14 cellular contexts compared by ENCODE assay signal in the genomic region with DNA sequence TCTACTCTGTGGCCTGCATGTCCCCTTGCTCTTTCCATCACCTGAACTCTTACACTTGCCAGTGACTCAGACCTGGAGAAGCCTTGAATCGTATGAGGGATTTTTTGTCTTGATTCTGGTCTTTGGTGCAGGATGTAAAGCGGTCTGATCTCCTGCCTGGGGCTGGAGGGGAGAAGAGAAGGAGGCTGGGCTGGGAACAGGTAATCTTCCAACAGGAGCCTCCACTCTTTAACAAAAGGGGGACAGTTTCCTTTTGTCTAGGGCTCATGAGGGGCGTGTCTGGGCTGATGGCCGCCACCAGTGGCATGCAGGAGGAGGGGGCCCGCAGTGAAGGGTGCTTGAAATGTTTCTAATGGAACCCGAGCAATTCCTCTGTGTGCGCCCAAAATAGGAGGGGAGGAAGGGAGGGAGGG. TPM values are rescaled to one million over a fixed set of nuclear protein-coding genes. Genes with fewer than 3 reads are reported as not detected.
DNase-seq lines count a peak whose midpoint lies in the region; ATAC-seq and TF ChIP-seq lines count a peak whose summit lies in the region.
"Had no signal": no experiment of that assay in that cellular context is flagged by ENCODE, and none has a peak within 500 bp of the region (broad histone marks: within the 10 kb centered on the region; RNA-seq: fewer than 3 reads in every experiment).

No MANE protein-coding gene starts in this region.

- H2BK20ac ChIP-seq in IMR-90 (ENCODE audit: low read depth, low read length), result no peak overlapping the region

- H3K4ac ChIP-seq in IMR-90 (ENCODE audit: low read depth, low read length), result no peak overlapping the region

- no peak overlapping the region for H4K8ac ChIP-seq in IMR-90 (ENCODE audit: low read depth in 2 of 2, low read length in 2 of 2)

- dilution Hi-C loops in IMR-90 (cut with HindIII; ENCODE audit: low sequenced_read_pairs, unreplicated experiment), result no loop called here

- H3K4me2 ChIP-seq in IMR-90 (ENCODE audit: low read depth, low read length), result peak overlapping the region; percentile 10; the same call in 1 of the 2 replicates

- H3K9me3 ChIP-seq in IMR-90 (ENCODE audit: control insufficient read depth, insufficient read depth, low read length) (no peaks in the 10 kb centered on the region), lower lobe of right lung (no peaks in the 10 kb centered on the region), thoracic aorta (no peaks in the 10 kb centered on the region)

- H3K36me3 ChIP-seq in IMR-90 (ENCODE audit: control insufficient read depth, insufficient read depth, low read length) (no peaks in the 10 kb centered on the region; the same call in 1 of the 2 replicates), lower lobe of right lung (no peaks in the 10 kb centered on the region), thoracic aorta (no peaks in the 10 kb centered on the region)

- peak overlapping the region; percentile 83; the same call in 1 of the 2 replicates for H2AK5ac ChIP-seq in IMR-90 (ENCODE audit: low read depth, low read length)

- peak overlapping the region; percentile 10 for H3K14ac ChIP-seq in IMR-90 (replicated peaks; ENCODE audit: low read depth, low read length)

- H3K27me3 ChIP-seq in IMR-90 (ENCODE audit: control insufficient read depth, insufficient read depth, low read length), result no peaks in the 10 kb centered on the region
- no peaks in the 10 kb centered on the region for H3K27me3 ChIP-seq in lower lobe of right lung (ENCODE audit: low read depth)
- H3K27me3 ChIP-seq in thoracic aorta (replicated peaks; ENCODE audit: insufficient read depth), result no peaks in the 10 kb centered on the region

- H3K79me1 ChIP-seq in IMR-90 (ENCODE audit: low read depth in 1 of 2, low read length in 2 of 2), result peaks cover 39 to 77% of the 10 kb centered on the region in 2 experiments

- CTCF ChIA-PET in IMR-90 (lab: Yijun Ruan, JAX), result no interaction called here

- H3K23ac ChIP-seq in IMR-90 (ENCODE audit: low read depth, low read length), result peak overlapping the region; percentile 54; the same call in 1 of the 2 replicates

- no peak overlapping the region for H2BK5ac ChIP-seq in IMR-90 (ENCODE audit: low read depth, low read length, poor library complexity, severe bottlenecking)

- in situ Hi-C loops in IMR-90 (cut with MboI; ENCODE audit: low sequenced_read_pairs), result no loop called here

- DNase-seq in IMR-90 (peak; percentile 34), caudate nucleus (lab: John Stamatoyannopoulos, UW) (no peak), lower lobe of right lung (no peak), thoracic aorta (ENCODE audit: low spot score) (no peak), COLO829 (ENCODE audit: low spot score) (no peak), OCI-M2 (lab: John Stamatoyannopoulos, UW; ENCODE audit: unreplicated experiment) (no peak), left lobe of liver (ENCODE audit: low spot score) (no peak)
- DNase-seq: activated CD8-positive, alpha-beta memory T cell treated with anti-CD3 and anti-CD28 coated beads for 24 hours; dermis blood vessel endothelial cell; MV-4-11 had no signal

- H3K4me3 ChIP-seq in IMR-90 (ENCODE audit: insufficient read depth, low read depth, low read length) (no peak overlapping the region), lower lobe of right lung (no peak overlapping the region), thoracic aorta (peak overlapping the region; percentile 69)
- H3K4me3 ChIP-seq: lung had no signal

- peaks cover 6% of the 10 kb centered on the region; the same call in 1 of the 2 replicates for H4K20me1 ChIP-seq in IMR-90 (ENCODE audit: insufficient read depth, low read length)

- no peak for ATAC-seq in IMR-90 (ENCODE audit: low read depth)
- ATAC-seq in lower lobe of right lung, result no peak
- no peak for ATAC-seq in thoracic aorta (ENCODE audit: insufficient number of reproducible peaks, low FRiP score, low read depth)
- no peak for ATAC-seq in GM18505 (IDR thresholded peaks at IDR 0.05; ENCODE audit: unreplicated experiment)
- ATAC-seq in left lobe of liver, result no peak
- ATAC-seq: activated naive CD4-positive, alpha-beta T cell treated with anti-CD3 and anti-CD28 coated beads, Interleukin-2, amount 50 U/mL, for 72 hours had no signal

- H3K4me1 ChIP-seq in IMR-90 (ENCODE audit: control insufficient read depth, insufficient read depth, low read length), result peaks cover 49% of the 10 kb centered on the region
- peaks cover 96% of the 10 kb centered on the region for H3K4me1 ChIP-seq in lower lobe of right lung
- H3K4me1 ChIP-seq in thoracic aorta (ENCODE audit: control insufficient read depth in 1 of 2, low read depth in 2 of 2), result peaks cover 58 to 81% of the 10 kb centered on the region in 2 donors

- no peak overlapping the region for H4K91ac ChIP-seq in IMR-90 (ENCODE audit: insufficient read depth, low read depth, low read length)

- no peak for TF ChIP-seq CTCF in IMR-90 (conservative IDR thresholded peaks at IDR 0.05; ENCODE audit: low read depth, low read length)
- no peak for TF ChIP-seq CTCF in lower lobe of right lung (IDR thresholded peaks at IDR 0.05)
- no peak for TF ChIP-seq CTCF in thoracic aorta (IDR thresholded peaks at IDR 0.05)

- WGBS in IMR-90 (ENCODE audit: extremely low coverage in 2 of 2, insufficient read length in 1 of 2), 2 experiments, result no CpG with 5 or more reads among the region's 7 CpGs

- H3K27ac ChIP-seq in IMR-90 (ENCODE audit: insufficient read depth, low read length) (peak overlapping the region; percentile 0; the same call in 1 of the 2 replicates), caudate nucleus (ENCODE audit: low read depth, low read length) (peak overlapping the region; percentile 86), lower lobe of right lung (peak overlapping the region; percentile 87), thoracic aorta (peak overlapping the region; percentile 98 to 99)

- no peak overlapping the region for H2BK15ac ChIP-seq in IMR-90 (ENCODE audit: low read depth, low read length)

- peaks cover 17% of the 10 kb centered on the region; the same call in 1 of the 2 replicates for H3K9me1 ChIP-seq in IMR-90 (ENCODE audit: insufficient read depth, low read length)

- no peak overlapping the region for H4K5ac ChIP-seq in IMR-90 (ENCODE audit: low read depth, low read length)

- H3K18ac ChIP-seq in IMR-90 (ENCODE audit: low read depth, low read length), result no peak overlapping the region

- no peak for TF ChIP-seq RAD21 in IMR-90 (IDR thresholded peaks at IDR 0.05; ENCODE audit: low read length)

- BruUV-seq in IMR-90 (replicated peaks; lab: Mats Ljungman, UMichigan), result no TSS peak

- no peak overlapping the region for H3K9ac ChIP-seq in IMR-90 (ENCODE audit: low read depth, low read length)

- H2AK9ac ChIP-seq in IMR-90 (replicated peaks; ENCODE audit: low read depth, low read length, poor library complexity), result peak overlapping the region; percentile 60

- no peak overlapping the region for H3K56ac ChIP-seq in IMR-90 (ENCODE audit: extremely low read depth, insufficient read depth, low read length)

- H2AFZ ChIP-seq in IMR-90 (replicated peaks; ENCODE audit: low read length, poor library complexity), result no peak overlapping the region

- TF ChIP-seq POLR2A in IMR-90 (IDR thresholded peaks at IDR 0.05; ENCODE audit: low read depth, low read length), result no peak
- no peak for TF ChIP-seq POLR2A in GM18505 (IDR thresholded peaks at IDR 0.05; ENCODE audit: borderline replicate concordance, extremely low read depth, insufficient read depth, insufficient read length)

- POLR2A ChIA-PET in IMR-90 (lab: Charles Lee; ENCODE audit: unreplicated experiment), result no interaction called here

- intact Hi-C loops in IMR-90 (cut with micrococcal nuclease) (no loop called here), lower lobe of right lung (cut with DNase I) (no loop called here)

- 0 out of 2 replicates have a peak overlapping the region, but pooled peaks have one; percentile 12 for H2BK120ac ChIP-seq in IMR-90 (ENCODE audit: low read depth, low read length)

TF ChIP-seq in IMR-90, 13 proteins besides CTCF, POLR2A, EP300 and RAD21 (continues in another document):
- no peak for TF ChIP-seq NFE2L2 (IDR thresholded peaks at IDR 0.05; ENCODE audit: low read depth, low read length)
- TF ChIP-seq MXI1 (IDR thresholded peaks at IDR 0.05; ENCODE audit: borderline replicate concordance, low read depth, low read length), result no peak
- TF ChIP-seq, protein P1, sequence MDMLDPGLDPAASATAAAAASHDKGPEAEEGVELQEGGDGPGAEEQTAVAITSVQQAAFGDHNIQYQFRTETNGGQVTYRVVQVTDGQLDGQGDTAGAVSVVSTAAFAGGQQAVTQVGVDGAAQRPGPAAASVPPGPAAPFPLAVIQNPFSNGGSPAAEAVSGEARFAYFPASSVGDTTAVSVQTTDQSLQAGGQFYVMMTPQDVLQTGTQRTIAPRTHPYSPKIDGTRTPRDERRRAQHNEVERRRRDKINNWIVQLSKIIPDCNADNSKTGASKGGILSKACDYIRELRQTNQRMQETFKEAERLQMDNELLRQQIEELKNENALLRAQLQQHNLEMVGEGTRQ (IDR thresholded peaks at IDR 0.05; ENCODE audit: low read depth, low read length), result no peak
- no peak for TF ChIP-seq RFX5 (IDR thresholded peaks at IDR 0.05; ENCODE audit: low read depth, low read length)
- no peak for TF ChIP-seq MAFK (IDR thresholded peaks at IDR 0.05; ENCODE audit: low read depth, low read length)
- TF ChIP-seq CHD1 (IDR thresholded peaks at IDR 0.05; ENCODE audit: low read depth, low read length), result no peak
- TF ChIP-seq MAZ (IDR thresholded peaks at IDR 0.05; ENCODE audit: borderline replicate concordance, low read depth, low read length), result no peak
- no peak for TF ChIP-seq BHLHE40 (IDR thresholded peaks at IDR 0.05; ENCODE audit: low read depth, low read length)
- TF ChIP-seq CEBPB (IDR thresholded peaks at IDR 0.05; ENCODE audit: low read depth, low read length), result no peak
- TF ChIP-seq FOS (IDR thresholded peaks at IDR 0.05; ENCODE audit: low read depth, low read length), result no peak
- TF ChIP-seq RCOR1 (IDR thresholded peaks at IDR 0.05; ENCODE audit: insufficient replicate concordance, low read length), result no peak

RNA-seq across cellular contexts. Expression of a gene that starts 24.7 kb away (rescaled TPM):
- 10.0 and 10.2 TPM in 2 replicates for total RNA-seq in IMR-90 (2012; rRNA removed)
- 46.9 and 47.7 TPM in 2 replicates for polyA plus RNA-seq in IMR-90 (2012; rRNA removed)
- 34.3 and 53.4 TPM in 2 replicates for polyA plus RNA-seq in IMR-90 (2012; cell fraction: cytosol; rRNA removed)
- polyA plus RNA-seq in IMR-90 (2012; cell fraction: nucleus; rRNA removed; ENCODE audit: low replicate concordance), result 34.8 and 48.3 TPM in 2 replicates
- 146 TPM for total RNA-seq in lower lobe of right lung
- 100 to 1,000 TPM; 126 to 145 TPM for total RNA-seq in thoracic aorta
- 41.4 TPM for total RNA-seq in left lobe of liver

RNA-seq across cellular contexts. Expression of a gene that starts 50.6 kb away (rescaled TPM):
- total RNA-seq in IMR-90 (2012; rRNA removed), result not detected in 2 replicates
- polyA plus RNA-seq in IMR-90 (2012; rRNA removed), result 0.03 TPM in 1 of 2 replicates, not detected in the other
- polyA plus RNA-seq in IMR-90 (2012; cell fraction: cytosol; rRNA removed), result 0.03 TPM in 1 of 2 replicates, not detected in the other
- polyA plus RNA-seq in IMR-90 (2012; cell fraction: nucleus; rRNA removed; ENCODE audit: low replicate concordance), result 0.07 TPM in 1 of 2 replicates, not detected in the other
- total RNA-seq in lower lobe of right lung, result 0.32 TPM
- not detected for total RNA-seq in thoracic aorta
- not detected for total RNA-seq in left lobe of liver
- total RNA-seq: glomerular endothelial cell had no signal

Comparison
In these comparisons a context has a peak if more than half of its experiments do, and no peak if none do; other contexts are left out.
1. H3K27ac ChIP-seq: peak in every context shown above with its lines; median percentile 98 in thoracic aorta; 87 in lower lobe of right lung; 86 in caudate nucleus; 0 in IMR-90.